In the genomic region with DNA sequence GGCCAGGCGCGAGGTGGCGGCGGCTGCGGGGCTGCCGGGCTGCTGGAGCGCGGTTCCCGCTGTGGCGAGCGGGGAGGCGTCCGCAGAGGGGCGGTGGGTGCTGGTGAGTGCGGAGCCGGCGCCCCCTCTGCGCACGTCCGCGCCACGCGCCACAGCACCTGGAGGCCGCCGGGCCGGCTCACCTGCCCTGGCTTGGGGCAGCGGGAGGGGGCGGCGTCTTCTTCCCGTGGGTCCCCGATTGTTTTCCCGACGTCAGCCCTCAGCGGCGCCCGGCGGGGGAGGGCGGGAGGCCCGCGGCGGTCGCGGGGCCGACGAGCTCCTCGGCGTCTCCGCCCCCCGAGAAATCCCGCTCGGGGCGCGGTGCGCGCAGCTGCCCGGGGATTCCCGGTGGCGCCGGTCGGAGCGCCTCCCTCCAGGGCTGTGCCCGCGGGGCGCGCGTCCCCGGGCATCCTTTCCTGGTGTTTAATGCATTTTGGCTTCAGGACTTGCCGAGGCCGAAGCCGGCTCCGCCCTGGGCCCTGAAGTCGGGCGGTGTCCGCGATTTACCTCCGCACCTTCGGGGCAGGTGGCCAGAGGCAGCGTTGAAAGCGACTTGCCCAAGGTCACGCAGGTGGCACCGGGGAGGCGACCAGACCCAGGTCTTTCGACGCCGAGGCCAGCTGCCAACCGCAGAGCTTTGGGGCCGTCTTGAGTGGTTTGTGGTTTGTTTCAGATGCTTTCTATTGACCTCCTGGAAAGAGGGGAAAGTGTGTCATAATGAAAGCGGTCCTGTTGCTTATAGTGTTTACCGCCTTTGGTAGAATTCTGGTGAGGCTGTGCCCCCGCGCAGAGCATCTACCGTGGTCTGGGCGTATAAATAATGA, we compare ENCODE assay signal across 1 cellular context.
TF ChIP-seq lines count a peak whose summit lies in the region.

No MANE protein-coding gene starts in this region.

TF ChIP-seq in SK-N-SH, 30 proteins besides CTCF, POLR2A, EP300 and RAD21 (continued from another document):
- TF ChIP-seq, protein P1, sequence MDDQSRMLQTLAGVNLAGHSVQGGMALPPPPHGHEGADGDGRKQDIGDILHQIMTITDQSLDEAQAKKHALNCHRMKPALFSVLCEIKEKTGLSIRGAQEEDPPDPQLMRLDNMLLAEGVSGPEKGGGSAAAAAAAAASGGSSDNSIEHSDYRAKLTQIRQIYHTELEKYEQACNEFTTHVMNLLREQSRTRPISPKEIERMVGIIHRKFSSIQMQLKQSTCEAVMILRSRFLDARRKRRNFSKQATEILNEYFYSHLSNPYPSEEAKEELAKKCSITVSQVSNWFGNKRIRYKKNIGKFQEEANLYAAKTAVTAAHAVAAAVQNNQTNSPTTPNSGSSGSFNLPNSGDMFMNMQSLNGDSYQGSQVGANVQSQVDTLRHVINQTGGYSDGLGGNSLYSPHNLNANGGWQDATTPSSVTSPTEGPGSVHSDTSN (IDR thresholded peaks at IDR 0.05) = no peak
- TF ChIP-seq FOXJ3 (CRISPR knock-in tag; IDR thresholded peaks at IDR 0.05) (no peak), NFIC (IDR thresholded peaks at IDR 0.05; ENCODE audit: borderline replicate concordance) (no peak), SMC3 (IDR thresholded peaks at IDR 0.05; ENCODE audit: low read depth, low read length) (no peak), SIN3A (IDR thresholded peaks at IDR 0.05; ENCODE audit: borderline replicate concordance, low read depth, low read length) (peak; percentile 34; the same call in 1 of the 2 replicates)
- TF ChIP-seq, protein P2, sequence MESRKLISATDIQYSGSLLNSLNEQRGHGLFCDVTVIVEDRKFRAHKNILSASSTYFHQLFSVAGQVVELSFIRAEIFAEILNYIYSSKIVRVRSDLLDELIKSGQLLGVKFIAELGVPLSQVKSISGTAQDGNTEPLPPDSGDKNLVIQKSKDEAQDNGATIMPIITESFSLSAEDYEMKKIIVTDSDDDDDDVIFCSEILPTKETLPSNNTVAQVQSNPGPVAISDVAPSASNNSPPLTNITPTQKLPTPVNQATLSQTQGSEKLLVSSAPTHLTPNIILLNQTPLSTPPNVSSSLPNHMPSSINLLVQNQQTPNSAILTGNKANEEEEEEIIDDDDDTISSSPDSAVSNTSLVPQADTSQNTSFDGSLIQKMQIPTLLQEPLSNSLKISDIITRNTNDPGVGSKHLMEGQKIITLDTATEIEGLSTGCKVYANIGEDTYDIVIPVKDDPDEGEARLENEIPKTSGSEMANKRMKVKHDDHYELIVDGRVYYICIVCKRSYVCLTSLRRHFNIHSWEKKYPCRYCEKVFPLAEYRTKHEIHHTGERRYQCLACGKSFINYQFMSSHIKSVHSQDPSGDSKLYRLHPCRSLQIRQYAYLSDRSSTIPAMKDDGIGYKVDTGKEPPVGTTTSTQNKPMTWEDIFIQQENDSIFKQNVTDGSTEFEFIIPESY (IDR thresholded peaks at IDR 0.05; ENCODE audit: borderline replicate concordance, low read depth) = no peak
